29 cellular contexts compared by ENCODE assay signal in genomic region chr3:14353486-14353885, GRCh38. TPM values are rescaled to one million over a fixed set of nuclear protein-coding genes. Genes with fewer than 3 reads are reported as not detected.
DNase-seq lines count a peak whose midpoint lies in the region; ATAC-seq and TF ChIP-seq lines count a peak whose summit lies in the region.
"Had no signal": no experiment of that assay in that cellular context is flagged by ENCODE, and none has a peak within 500 bp of the region (broad histone marks: within the 10 kb centered on the region; RNA-seq: fewer than 3 reads in every experiment).

No MANE protein-coding gene starts in this region.

- TF ChIP-seq CTCF in WTC11 (IDR thresholded peaks at IDR 0.05) (no peak), osteoblast (IDR thresholded peaks at IDR 0.05; ENCODE audit: extremely low read depth, low read depth, low read length) (no peak)

- H3K4me3 ChIP-seq in mesenchymal stem cell (ENCODE audit: insufficient read depth in 1 of 2, low read depth in 1 of 2, low read length in 2 of 2) (no peak overlapping the region), osteoblast (ENCODE audit: insufficient read depth, low read length) (no peak overlapping the region)
- H3K4me3 ChIP-seq: BLaER1 treated with 17β-estradiol and CSF1 and Interleukin-3, amounts not matched to agents 10 nM and 100 nM; GM23248; prostate gland; thyroid gland had no signal

- H3K27ac ChIP-seq in mesenchymal stem cell (ENCODE audit: low read length, poor library complexity, severe bottlenecking): no peak overlapping the region
- no peak overlapping the region for H3K27ac ChIP-seq in osteoblast (ENCODE audit: low read depth, low read length)
- H3K27ac ChIP-seq: BLaER1 treated with 17β-estradiol and CSF1 and Interleukin-3, amounts not matched to agents 10 nM and 100 nM; GM23248; prostate gland; thyroid gland; VCaP had no signal

- H3K9me3 Mint-ChIP-seq in WTC11: no peaks in the 10 kb centered on the region
- H3K9me3 Mint-ChIP-seq: activated naive CD4-positive, alpha-beta T cell treated with anti-CD3 and anti-CD28 coated beads, Interleukin-2, amount 50 U/mL, for 72 hours; memory B cell had no signal

- POLR2A ChIA-PET in WTC11 (lab: Charles Lee): no interaction called here

- peaks cover 19% of the 10 kb centered on the region for H3K4me1 ChIP-seq in mesenchymal stem cell (ENCODE audit: control insufficient read depth, insufficient read depth, low read depth, low read length)
- no peaks in the 10 kb centered on the region for H3K4me1 ChIP-seq in osteoblast (ENCODE audit: insufficient read depth, low read length)
- H3K4me1 ChIP-seq: Caco-2, prostate gland, thyroid gland had no signal

- H3K4ac ChIP-seq in mesenchymal stem cell (ENCODE audit: low read depth in 1 of 2, low read length in 2 of 2): peak overlapping the region in 1 of 2 experiments; percentile 71

- H3K18ac ChIP-seq in mesenchymal stem cell (ENCODE audit: low read depth in 1 of 2, low read length in 2 of 2): peak overlapping the region; percentile 26 to 41

- H4K91ac ChIP-seq in mesenchymal stem cell (ENCODE audit: low read length): peak overlapping the region; percentile 18

- no peaks in the 10 kb centered on the region for H3K79me1 ChIP-seq in mesenchymal stem cell (replicated peaks; ENCODE audit: low read length, poor library complexity, severe bottlenecking)

- H3K36me3 ChIP-seq in mesenchymal stem cell (ENCODE audit: control insufficient read depth in 1 of 2, insufficient read depth in 2 of 2, low read depth in 1 of 2, low read length in 2 of 2) (no peaks in the 10 kb centered on the region), osteoblast (ENCODE audit: insufficient read depth, low read length) (no peaks in the 10 kb centered on the region)
- H3K36me3 ChIP-seq: BLaER1 treated with 17β-estradiol and CSF1 and Interleukin-3, amounts not matched to agents 10 nM and 100 nM; prostate gland; thyroid gland had no signal

- H3K27me3 Mint-ChIP-seq in WTC11 (ENCODE audit: low read depth): no peaks in the 10 kb centered on the region

- H2BK120ac ChIP-seq in mesenchymal stem cell (ENCODE audit: low read depth, low read length): peak overlapping the region; percentile 76

- peak overlapping the region; percentile 66 for H2AK5ac ChIP-seq in mesenchymal stem cell (ENCODE audit: low read length, severe bottlenecking)

- H3K27me3 ChIP-seq in mesenchymal stem cell (ENCODE audit: control insufficient read depth in 1 of 2, insufficient read depth in 1 of 2, low read length in 2 of 2): peaks cover 0 to 66% of the 10 kb centered on the region in 2 experiments
- H3K27me3 ChIP-seq in osteoblast (ENCODE audit: insufficient read depth, low read length): peaks cover 14% of the 10 kb centered on the region
- H3K27me3 ChIP-seq: BLaER1 treated with 17β-estradiol and CSF1 and Interleukin-3, amounts not matched to agents 10 nM and 100 nM; thyroid gland had no signal

- no peak overlapping the region for H3K27ac Mint-ChIP-seq in WTC11
- H3K27ac Mint-ChIP-seq: activated naive CD4-positive, alpha-beta T cell treated with anti-CD3 and anti-CD28 coated beads, Interleukin-2, amount 50 U/mL, for 72 hours; memory B cell had no signal

- peaks cover 19% of the 10 kb centered on the region for H3K4me1 Mint-ChIP-seq in WTC11

- peak overlapping the region in 1 of 2 experiments; percentile 58 for H3K14ac ChIP-seq in mesenchymal stem cell (ENCODE audit: low read length in 2 of 2)

- no peaks in the 10 kb centered on the region for H3K36me3 Mint-ChIP-seq in WTC11
- H3K36me3 Mint-ChIP-seq: activated naive CD4-positive, alpha-beta T cell treated with anti-CD3 and anti-CD28 coated beads, Interleukin-2, amount 50 U/mL, for 72 hours; memory B cell had no signal

- WGBS in mesenchymal stem cell: 10% methylated on average over 1 of the region's 1 CpG

- ATAC-seq in WTC11 (peak; percentile 72), HG03342 (IDR thresholded peaks at IDR 0.05; ENCODE audit: unreplicated experiment) (no peak)
- ATAC-seq: activated naive CD4-positive, alpha-beta T cell treated with anti-CD3 and anti-CD28 coated beads, Interleukin-2, amount 50 U/mL, for 72 hours; left lobe of liver; sciatic nerve had no signal

- H3K4me3 Mint-ChIP-seq in WTC11: no peak overlapping the region
- H3K4me3 Mint-ChIP-seq: memory B cell had no signal

- H3K4me2 ChIP-seq in mesenchymal stem cell (ENCODE audit: low read length, poor library complexity, severe bottlenecking) (no peak overlapping the region), osteoblast (ENCODE audit: insufficient read depth, low read length) (no peak overlapping the region)

- peak overlapping the region; percentile 66 for H4K8ac ChIP-seq in mesenchymal stem cell (ENCODE audit: low read length)

- peak overlapping the region in 1 of 2 experiments; percentile 94 for H2BK12ac ChIP-seq in mesenchymal stem cell (ENCODE audit: low read length in 2 of 2)

- in situ Hi-C loops in KBM-7 (cut with MboI; ENCODE audit: low pct_unique_long_range_greater_than_20kb, low sequenced_read_pairs): no loop called here

- H4K20me1 ChIP-seq in osteoblast (ENCODE audit: insufficient read depth, low read length): no peaks in the 10 kb centered on the region

- H2AFZ ChIP-seq in mesenchymal stem cell (ENCODE audit: low read depth, low read length): peak overlapping the region; percentile 42
- no peak overlapping the region for H2AFZ ChIP-seq in osteoblast (ENCODE audit: low read length)
- H2AFZ ChIP-seq: GM23248 had no signal

- no peak overlapping the region for H3K9ac ChIP-seq in mesenchymal stem cell (ENCODE audit: low read length)
- H3K9ac ChIP-seq: BLaER1 treated with 17β-estradiol and CSF1 and Interleukin-3, amounts not matched to agents 10 nM and 100 nM; GM23248 had no signal

- H3K79me2 ChIP-seq in osteoblast (ENCODE audit: insufficient read depth, low read length): no peaks in the 10 kb centered on the region

- H3K23ac ChIP-seq in mesenchymal stem cell (ENCODE audit: low read length in 2 of 2): no peak overlapping the region

- DNase-seq in KBM-7 (peak; percentile 13), WTC11 (ENCODE audit: low spot score) (no peak), mesenchymal stem cell (peak; percentile 52), osteoblast (ENCODE audit: insufficient read length, low spot score, missing footprints) (no peak), NCI-H146 treated with DMSO at 0.1 percent for 48 hours (lab: John Stamatoyannopoulos, UW; ENCODE audit: unreplicated experiment) (no peak), SW 1271 (lab: John Stamatoyannopoulos, UW) (no peak)
- DNase-seq: activated CD4-positive, alpha-beta T cell treated with anti-CD3 and anti-CD28 coated beads for 48 hours; aorta; Caco-2; DMS79; GDM1; GM23248; Kasumi-1; NCI-H1417 treated with DMSO at 0.1 percent for 48 hours; NCI-H2081; NCI-H2227 treated with DMSO at 0.1 percent for 48 hours; NCI-H526; SIG-M5; stimulated activated CD4-positive, alpha-beta T cell treated with anti-CD3 and anti-CD28 coated beads, Interleukin-12 subunit alpha, Interleukin-12 subunit beta, amount 100 ng/mL, for 4 hours; stimulated activated CD4-positive, alpha-beta T cell treated with anti-CD3 and anti-CD28 coated beads, Interleukin-4, amount 100 ng/mL, for 1 hour; thyroid gland had no signal

- H2BK5ac ChIP-seq in mesenchymal stem cell (ENCODE audit: low read depth, low read length, poor library complexity, severe bottlenecking): no peak overlapping the region

- CTCF ChIA-PET in WTC11 (lab: Charles Lee): interaction anchor here (1.8 kb wide), 1 partner anchor 74 kb away, joined by 4 read pairs; no protein-coding TSS in a partner anchor

- H2BK15ac ChIP-seq in mesenchymal stem cell (ENCODE audit: low read depth, poor library complexity, severe bottlenecking): no peak overlapping the region

- H3K9me3 ChIP-seq in mesenchymal stem cell (ENCODE audit: control insufficient read depth, low read length) (no peaks in the 10 kb centered on the region), osteoblast (ENCODE audit: low read depth, low read length) (no peaks in the 10 kb centered on the region)
- H3K9me3 ChIP-seq: Caco-2, prostate gland, thyroid gland had no signal

TF ChIP-seq in WTC11, 78 proteins besides CTCF, POLR2A, EP300 and RAD21:
- no peak for TF ChIP-seq ZNF317 (CRISPR knock-in tag; IDR thresholded peaks at IDR 0.05; ENCODE audit: borderline replicate concordance, low read depth)
- TF ChIP-seq ZNF512 (CRISPR knock-in tag; IDR thresholded peaks at IDR 0.05; ENCODE audit: borderline replicate concordance): no peak
- TF ChIP-seq ETV6 (CRISPR knock-in tag; IDR thresholded peaks at IDR 0.05): peak; percentile 70
- TF ChIP-seq ZNF423 (CRISPR knock-in tag; IDR thresholded peaks at IDR 0.05): peak; percentile 36; the same call in 1 of the 2 replicates

RNA-seq across cellular contexts. Expression of gene SLC6A6, which starts 48.9 kb away (rescaled TPM):
- total RNA-seq in WTC11 (2021) (144 to 211 TPM (median 147 TPM) in 3 replicates), osteoblast (76.6 and 86.5 TPM in 2 replicates)
- polyA plus RNA-seq in mesenchymal stem cell (2013, experiment 1 of 2): 34.8 TPM
- polyA plus RNA-seq in mesenchymal stem cell (2013, experiment 2 of 2): 33.8 TPM

Comparison
In these comparisons a context has a peak if more than half of its experiments do, and no peak if none do; other contexts are left out.
1. DNase-seq: peak in KBM-7 (single experiment) and mesenchymal stem cell (single experiment); none in WTC11 (single experiment), osteoblast (single experiment), NCI-H146 treated with DMSO at 0.1 percent for 48 hours (single experiment) and SW 1271 (0 of 2).